ENCODE assay signal across 1 cellular context in genomic region chr5:177311723-177312648, GRCh38.
TF ChIP-seq lines count a peak whose summit lies in the region.

A gene with protein sequence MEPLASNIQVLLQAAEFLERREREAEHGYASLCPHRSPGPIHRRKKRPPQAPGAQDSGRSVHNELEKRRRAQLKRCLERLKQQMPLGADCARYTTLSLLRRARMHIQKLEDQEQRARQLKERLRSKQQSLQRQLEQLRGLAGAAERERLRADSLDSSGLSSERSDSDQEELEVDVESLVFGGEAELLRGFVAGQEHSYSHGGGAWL (minus strand): TSS chr5:177311898. CDS start chr5:177311830, 68 bp downstream.

TF ChIP-seq in WTC11, 78 proteins besides CTCF, POLR2A, EP300 and RAD21 (continued from another document):
- TF ChIP-seq, protein P1, sequence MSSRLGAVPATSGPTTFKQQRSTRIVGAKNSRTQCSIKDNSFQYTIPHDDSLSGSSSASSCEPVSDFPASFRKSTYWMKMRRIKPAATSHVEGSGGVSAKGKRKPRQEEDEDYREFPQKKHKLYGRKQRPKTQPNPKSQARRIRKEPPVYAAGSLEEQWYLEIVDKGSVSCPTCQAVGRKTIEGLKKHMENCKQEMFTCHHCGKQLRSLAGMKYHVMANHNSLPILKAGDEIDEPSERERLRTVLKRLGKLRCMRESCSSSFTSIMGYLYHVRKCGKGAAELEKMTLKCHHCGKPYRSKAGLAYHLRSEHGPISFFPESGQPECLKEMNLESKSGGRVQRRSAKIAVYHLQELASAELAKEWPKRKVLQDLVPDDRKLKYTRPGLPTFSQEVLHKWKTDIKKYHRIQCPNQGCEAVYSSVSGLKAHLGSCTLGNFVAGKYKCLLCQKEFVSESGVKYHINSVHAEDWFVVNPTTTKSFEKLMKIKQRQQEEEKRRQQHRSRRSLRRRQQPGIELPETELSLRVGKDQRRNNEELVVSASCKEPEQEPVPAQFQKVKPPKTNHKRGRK (CRISPR knock-in tag; IDR thresholded peaks at IDR 0.05; ENCODE audit: borderline replicate concordance) = no peak
- TF ChIP-seq ZNF317 (CRISPR knock-in tag; IDR thresholded peaks at IDR 0.05; ENCODE audit: borderline replicate concordance, low read depth) = no peak
- TF ChIP-seq ZNF121 (CRISPR knock-in tag; IDR thresholded peaks at IDR 0.05) = no peak
- TF ChIP-seq, protein P2, sequence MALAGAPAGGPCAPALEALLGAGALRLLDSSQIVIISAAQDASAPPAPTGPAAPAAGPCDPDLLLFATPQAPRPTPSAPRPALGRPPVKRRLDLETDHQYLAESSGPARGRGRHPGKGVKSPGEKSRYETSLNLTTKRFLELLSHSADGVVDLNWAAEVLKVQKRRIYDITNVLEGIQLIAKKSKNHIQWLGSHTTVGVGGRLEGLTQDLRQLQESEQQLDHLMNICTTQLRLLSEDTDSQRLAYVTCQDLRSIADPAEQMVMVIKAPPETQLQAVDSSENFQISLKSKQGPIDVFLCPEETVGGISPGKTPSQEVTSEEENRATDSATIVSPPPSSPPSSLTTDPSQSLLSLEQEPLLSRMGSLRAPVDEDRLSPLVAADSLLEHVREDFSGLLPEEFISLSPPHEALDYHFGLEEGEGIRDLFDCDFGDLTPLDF (CRISPR knock-in tag; IDR thresholded peaks at IDR 0.05) = peak; percentile 87
- TF ChIP-seq USF1 (CRISPR knock-in tag; IDR thresholded peaks at IDR 0.05) = peak; percentile 82
- no peak for TF ChIP-seq CREB1 (CRISPR knock-in tag; IDR thresholded peaks at IDR 0.05)
- TF ChIP-seq SMAD3 (CRISPR knock-in tag; IDR thresholded peaks at IDR 0.05; ENCODE audit: borderline replicate concordance) = no peak; the same call in 1 of the 2 replicates
- TF ChIP-seq MYBL2 (CRISPR knock-in tag; IDR thresholded peaks at IDR 0.05) = peak; percentile 95
- TF ChIP-seq, protein P3, sequence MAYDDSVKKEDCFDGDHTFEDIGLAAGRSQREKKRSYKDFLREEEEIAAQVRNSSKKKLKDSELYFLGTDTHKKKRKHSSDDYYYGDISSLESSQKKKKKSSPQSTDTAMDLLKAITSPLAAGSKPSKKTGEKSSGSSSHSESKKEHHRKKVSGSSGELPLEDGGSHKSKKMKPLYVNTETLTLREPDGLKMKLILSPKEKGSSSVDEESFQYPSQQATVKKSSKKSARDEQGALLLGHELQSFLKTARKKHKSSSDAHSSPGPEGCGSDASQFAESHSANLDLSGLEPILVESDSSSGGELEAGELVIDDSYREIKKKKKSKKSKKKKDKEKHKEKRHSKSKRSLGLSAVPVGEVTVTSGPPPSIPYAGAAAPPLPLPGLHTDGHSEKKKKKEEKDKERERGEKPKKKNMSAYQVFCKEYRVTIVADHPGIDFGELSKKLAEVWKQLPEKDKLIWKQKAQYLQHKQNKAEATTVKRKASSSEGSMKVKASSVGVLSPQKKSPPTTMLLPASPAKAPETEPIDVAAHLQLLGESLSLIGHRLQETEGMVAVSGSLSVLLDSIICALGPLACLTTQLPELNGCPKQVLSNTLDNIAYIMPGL (CRISPR knock-in tag; IDR thresholded peaks at IDR 0.05) = no peak
- TF ChIP-seq ZBTB21 (CRISPR knock-in tag; IDR thresholded peaks at IDR 0.05; ENCODE audit: borderline replicate concordance) = no peak
- no peak for TF ChIP-seq FOXJ3 (CRISPR knock-in tag; IDR thresholded peaks at IDR 0.05; ENCODE audit: borderline replicate concordance)
- no peak for TF ChIP-seq ZNF219 (CRISPR knock-in tag; IDR thresholded peaks at IDR 0.05; ENCODE audit: borderline replicate concordance)
- TF ChIP-seq GRHL2 (CRISPR knock-in tag; IDR thresholded peaks at IDR 0.05; ENCODE audit: insufficient replicate concordance, severe bottlenecking) = no peak
- TF ChIP-seq ATF2 (CRISPR knock-in tag; IDR thresholded peaks at IDR 0.05; ENCODE audit: borderline replicate concordance, low read depth) = no peak
- no peak for TF ChIP-seq FOXP1 (CRISPR knock-in tag; IDR thresholded peaks at IDR 0.05; ENCODE audit: borderline replicate concordance)
- no peak for TF ChIP-seq SMAD4 (CRISPR knock-in tag; IDR thresholded peaks at IDR 0.05)
- no peak for TF ChIP-seq NR1H2 (CRISPR knock-in tag; IDR thresholded peaks at IDR 0.05)
- no peak for TF ChIP-seq ELF4 (CRISPR knock-in tag; IDR thresholded peaks at IDR 0.05; ENCODE audit: low read depth)
- no peak for TF ChIP-seq NFATC4 (CRISPR knock-in tag; IDR thresholded peaks at IDR 0.05)
- TF ChIP-seq ZNF281 (CRISPR knock-in tag; IDR thresholded peaks at IDR 0.05) = no peak
- no peak for TF ChIP-seq PREB (CRISPR knock-in tag; IDR thresholded peaks at IDR 0.05; ENCODE audit: borderline replicate concordance)
- no peak for TF ChIP-seq PRDM15 (CRISPR knock-in tag; IDR thresholded peaks at IDR 0.05)
- TF ChIP-seq HMGA2 (CRISPR knock-in tag; IDR thresholded peaks at IDR 0.05) = no peak
- TF ChIP-seq, protein P4, sequence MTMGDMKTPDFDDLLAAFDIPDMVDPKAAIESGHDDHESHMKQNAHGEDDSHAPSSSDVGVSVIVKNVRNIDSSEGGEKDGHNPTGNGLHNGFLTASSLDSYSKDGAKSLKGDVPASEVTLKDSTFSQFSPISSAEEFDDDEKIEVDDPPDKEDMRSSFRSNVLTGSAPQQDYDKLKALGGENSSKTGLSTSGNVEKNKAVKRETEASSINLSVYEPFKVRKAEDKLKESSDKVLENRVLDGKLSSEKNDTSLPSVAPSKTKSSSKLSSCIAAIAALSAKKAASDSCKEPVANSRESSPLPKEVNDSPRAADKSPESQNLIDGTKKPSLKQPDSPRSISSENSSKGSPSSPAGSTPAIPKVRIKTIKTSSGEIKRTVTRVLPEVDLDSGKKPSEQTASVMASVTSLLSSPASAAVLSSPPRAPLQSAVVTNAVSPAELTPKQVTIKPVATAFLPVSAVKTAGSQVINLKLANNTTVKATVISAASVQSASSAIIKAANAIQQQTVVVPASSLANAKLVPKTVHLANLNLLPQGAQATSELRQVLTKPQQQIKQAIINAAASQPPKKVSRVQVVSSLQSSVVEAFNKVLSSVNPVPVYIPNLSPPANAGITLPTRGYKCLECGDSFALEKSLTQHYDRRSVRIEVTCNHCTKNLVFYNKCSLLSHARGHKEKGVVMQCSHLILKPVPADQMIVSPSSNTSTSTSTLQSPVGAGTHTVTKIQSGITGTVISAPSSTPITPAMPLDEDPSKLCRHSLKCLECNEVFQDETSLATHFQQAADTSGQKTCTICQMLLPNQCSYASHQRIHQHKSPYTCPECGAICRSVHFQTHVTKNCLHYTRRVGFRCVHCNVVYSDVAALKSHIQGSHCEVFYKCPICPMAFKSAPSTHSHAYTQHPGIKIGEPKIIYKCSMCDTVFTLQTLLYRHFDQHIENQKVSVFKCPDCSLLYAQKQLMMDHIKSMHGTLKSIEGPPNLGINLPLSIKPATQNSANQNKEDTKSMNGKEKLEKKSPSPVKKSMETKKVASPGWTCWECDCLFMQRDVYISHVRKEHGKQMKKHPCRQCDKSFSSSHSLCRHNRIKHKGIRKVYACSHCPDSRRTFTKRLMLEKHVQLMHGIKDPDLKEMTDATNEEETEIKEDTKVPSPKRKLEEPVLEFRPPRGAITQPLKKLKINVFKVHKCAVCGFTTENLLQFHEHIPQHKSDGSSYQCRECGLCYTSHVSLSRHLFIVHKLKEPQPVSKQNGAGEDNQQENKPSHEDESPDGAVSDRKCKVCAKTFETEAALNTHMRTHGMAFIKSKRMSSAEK (CRISPR knock-in tag; IDR thresholded peaks at IDR 0.05; ENCODE audit: borderline replicate concordance) = no peak
- TF ChIP-seq, protein P5, sequence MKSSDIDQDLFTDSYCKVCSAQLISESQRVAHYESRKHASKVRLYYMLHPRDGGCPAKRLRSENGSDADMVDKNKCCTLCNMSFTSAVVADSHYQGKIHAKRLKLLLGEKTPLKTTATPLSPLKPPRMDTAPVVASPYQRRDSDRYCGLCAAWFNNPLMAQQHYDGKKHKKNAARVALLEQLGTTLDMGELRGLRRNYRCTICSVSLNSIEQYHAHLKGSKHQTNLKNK (CRISPR knock-in tag; IDR thresholded peaks at IDR 0.05) = no peak
- TF ChIP-seq RELA (CRISPR knock-in tag; IDR thresholded peaks at IDR 0.05; ENCODE audit: borderline replicate concordance) = 0 out of 2 replicates have a peak, but pooled peaks have one; percentile 41
